Comparison of ENCODE assay signal across 8 cellular contexts in the genomic region with DNA sequence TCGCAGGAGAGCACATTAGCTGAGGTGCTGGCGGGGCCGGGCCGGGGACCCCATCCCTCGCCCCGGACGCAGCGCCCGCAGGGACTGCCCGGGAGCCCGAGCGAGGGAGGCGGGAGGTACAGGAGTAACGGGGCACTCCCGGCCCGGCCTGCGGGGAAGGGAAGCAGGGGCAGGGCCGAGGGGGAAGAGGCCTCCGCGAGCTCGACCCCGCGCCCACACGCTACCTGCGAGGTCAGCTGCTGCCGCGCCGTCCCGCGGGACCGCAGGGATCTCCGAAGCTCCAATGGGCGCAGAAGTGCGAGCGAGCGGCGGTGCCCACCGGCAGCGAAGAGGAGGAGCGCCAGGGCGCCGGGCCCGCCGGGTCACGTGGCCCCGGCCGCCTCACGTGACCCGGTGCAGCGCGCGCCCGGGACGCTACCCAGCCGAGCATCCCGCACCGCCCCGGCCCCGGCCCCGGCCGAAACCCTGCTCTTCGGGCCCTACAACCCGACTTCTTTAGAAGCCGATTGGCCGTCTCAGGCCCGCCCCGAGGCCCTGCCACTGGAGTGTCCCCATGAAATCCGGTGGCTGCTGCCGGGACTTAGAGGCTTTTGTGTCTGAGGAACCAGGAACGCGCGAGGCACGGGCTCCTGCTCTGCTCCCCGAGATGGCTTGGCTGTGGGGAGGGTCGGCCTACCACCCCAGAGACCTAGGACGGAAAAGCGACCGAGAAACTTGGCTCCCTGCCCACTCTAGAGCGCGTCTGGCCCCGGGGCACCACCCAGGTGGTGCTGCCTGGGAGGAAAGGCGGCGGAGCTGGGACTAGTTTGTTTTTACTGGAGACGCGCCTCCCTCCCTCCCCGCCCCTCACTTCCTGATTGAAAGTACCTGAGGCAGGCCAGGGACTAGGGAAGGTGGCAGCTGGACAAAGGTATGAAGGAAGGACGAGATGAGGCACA. TPM values are rescaled to one million over a fixed set of nuclear protein-coding genes. Genes with fewer than 3 reads are reported as not detected.
DNase-seq lines count a peak whose midpoint lies in the region; ATAC-seq and TF ChIP-seq lines count a peak whose summit lies in the region.

A gene (minus strand): TSS at position 339 of the 938 bp plus-strand sequence. CDS start 18,279 bp downstream, outside the sequence.

- no peaks in the 10 kb centered on the region for H3K27me3 Mint-ChIP-seq in CD4-positive, alpha-beta T cell

- ATAC-seq in CD4-positive, alpha-beta T cell (ENCODE audit: poor library complexity), result peak; percentile 94
- ATAC-seq in GM19328 (IDR thresholded peaks at IDR 0.05; ENCODE audit: unreplicated experiment) (peak; percentile 95), HG03460 (IDR thresholded peaks at IDR 0.05; ENCODE audit: unreplicated experiment) (peak; percentile 91)

- no peaks in the 10 kb centered on the region for H3K9me3 Mint-ChIP-seq in CD4-positive, alpha-beta T cell

- peaks cover 23% of the 10 kb centered on the region for H3K36me3 Mint-ChIP-seq in CD4-positive, alpha-beta T cell (ENCODE audit: low read depth)

- intact Hi-C loops in CD4-positive, alpha-beta T cell (cut with DNase I, micrococcal nuclease), result loop anchor here (2.0 to 10.0 kb wide), 4 partner anchors 89 to 207 kb away; a partner anchor contains a TSS

- POLR2A ChIA-PET in CD4-positive, alpha-beta T cell (lab: Charles Lee), result interaction anchor here (0.6 to 3.0 kb wide), 10 partner anchors 11 to 439 kb away, joined by 3 to 34 read pairs (median 4); a partner anchor contains a TSS

- H3K27me3 ChIP-seq in CD4-positive, alpha-beta T cell (ENCODE audit: control insufficient read depth, insufficient read depth, low read length), result no peaks in the 10 kb centered on the region

- TF ChIP-seq CTCF in CD4-positive, alpha-beta T cell (IDR thresholded peaks at IDR 0.05), result no peak
- no peak for TF ChIP-seq CTCF in epithelial cell of esophagus (IDR thresholded peaks at IDR 0.05; ENCODE audit: insufficient read depth, low read depth, low read length, missing control alignments)

- CTCF ChIA-PET in CD4-positive, alpha-beta T cell (lab: Charles Lee), result interaction anchor here (0.5 to 1.1 kb wide), 3 partner anchors 21 to 22 kb away, joined by 4 to 5 read pairs (median 4); no protein-coding TSS in a partner anchor

- H3K27ac Mint-ChIP-seq in CD4-positive, alpha-beta T cell, result peak within 1 kb of the TSS; percentile 75

- H3K4me3 ChIP-seq in epithelial cell of esophagus (ENCODE audit: low read length), result peak within 1 kb of the TSS; percentile 73

- H3K4me1 Mint-ChIP-seq in CD4-positive, alpha-beta T cell (ENCODE audit: low read depth), result peaks cover 40% of the 10 kb centered on the region

- peak within 1 kb of the TSS; percentile 59 for H3K27ac ChIP-seq in CD4-positive, alpha-beta T cell (ENCODE audit: low read depth, low read length)

- H3K9me3 ChIP-seq in CD4-positive, alpha-beta T cell (ENCODE audit: control insufficient read depth, low read length), result no peaks in the 10 kb centered on the region

- peak; percentile 44 to 74 (median 60) for DNase-seq in CD4-positive, alpha-beta T cell
- DNase-seq in NOMO-1 treated with dmso at 0.1 percent for 144 hours (lab: John Stamatoyannopoulos, UW; ENCODE audit: unreplicated experiment) (peak; percentile 60), activated T-cell treated with anti-CD3 and anti-CD28 coated beads for 24 hours (ENCODE audit: low read depth) (peak; percentile 62), epithelial cell of esophagus (ENCODE audit: low read depth) (peak; percentile 64), middle frontal gyrus (ENCODE audit: extremely low spot score, low spot score) (peak; percentile 32)
- DNase-seq in stimulated activated CD8-positive, alpha-beta memory T cell treated with anti-CD3 and anti-CD28 coated beads, Interleukin-2, amount 100 ng/mL, for 1 hour (ENCODE audit: low read depth in 2 of 2), result peak; percentile 38 to 43

- peak within 1 kb of the TSS; percentile 96 for H3K4me3 Mint-ChIP-seq in CD4-positive, alpha-beta T cell

RNA-seq across cellular contexts. Expression of the gene that starts here (rescaled TPM):
- total RNA-seq in CD4-positive, alpha-beta T cell, result 10 to 100 TPM; 10.3 to 11.4 TPM

Comparison
In these comparisons a context has a peak if more than half of its experiments do, and no peak if none do; other contexts are left out.
1. Peak in every context shown above with its lines: DNase-seq, ATAC-seq, H3K4me3 ChIP-seq and H3K27ac ChIP-seq.